2 cellular contexts compared by ENCODE assay signal in genomic region chr4:173494013-173494970, GRCh38.
TF ChIP-seq lines count a peak whose summit lies in the region.

No MANE protein-coding gene starts in this region.

TF ChIP-seq in IMR-90, 13 proteins besides CTCF, POLR2A, EP300 and RAD21:
- TF ChIP-seq CHD1 (IDR thresholded peaks at IDR 0.05; ENCODE audit: low read depth, low read length) (no peak), SMC3 (IDR thresholded peaks at IDR 0.05; ENCODE audit: low read depth, low read length) (peak; percentile 71)

TF ChIP-seq in K562, 482 proteins besides CTCF, POLR2A, EP300 and RAD21:
- TF ChIP-seq POLR2B (IDR thresholded peaks at IDR 0.05; ENCODE audit: low read depth, partially characterized antibody) (no peak), RCOR1 (IDR thresholded peaks at IDR 0.05; ENCODE audit: borderline replicate concordance in 1 of 2, low read depth in 2 of 2, low read length in 2 of 2) (peak in 1 of 2 experiments; percentile 26; a peak in 1 of 4 replicates), SMC3 (conservative IDR thresholded peaks at IDR 0.05; ENCODE audit: insufficient read depth, low read depth, low read length) (peak; percentile 79), ZNF764 (CRISPR knock-in tag; IDR thresholded peaks at IDR 0.05; ENCODE audit: low read depth) (no peak), MAFF (IDR thresholded peaks at IDR 0.05; ENCODE audit: low read length) (no peak), NCOA4 (IDR thresholded peaks at IDR 0.05; ENCODE audit: partially characterized antibody) (no peak), ZNF165 (CRISPR knock-in tag; IDR thresholded peaks at IDR 0.05; ENCODE audit: borderline replicate concordance) (no peak), DEAF1 (CRISPR knock-in tag; IDR thresholded peaks at IDR 0.05) (peak; percentile 67), ILF3 (IDR thresholded peaks at IDR 0.05; ENCODE audit: borderline replicate concordance) (no peak), XRCC5 (IDR thresholded peaks at IDR 0.05; ENCODE audit: low read depth, low read length) (0 out of 2 replicates have a peak, but pooled peaks have one; percentile 28), MAZ (CRISPR knock-in tag; conservative IDR thresholded peaks at IDR 0.05 in 1 of 2, IDR thresholded peaks at IDR 0.05 in 1 of 2) (0 out of 4 replicates have a peak, but pooled peaks of 1 of the 2 experiments have one; percentile 19), PTRF (tag; IDR thresholded peaks at IDR 0.05) (no peak), MGA (IDR thresholded peaks at IDR 0.05) (peak; percentile 44), CXXC5 (CRISPR knock-in tag; IDR thresholded peaks at IDR 0.05) (0 out of 2 replicates have a peak, but pooled peaks have one; percentile 15), SOX6 (IDR thresholded peaks at IDR 0.05) (0 out of 2 replicates have a peak, but pooled peaks have one; percentile 18), ARID2 (IDR thresholded peaks at IDR 0.05) (peak; percentile 29; the same call in 1 of the 2 replicates), GTF2E2 (tag; IDR thresholded peaks at IDR 0.05) (no peak), TBL1XR1 (IDR thresholded peaks at IDR 0.05; ENCODE audit: low read length in 2 of 2) (no peak), LCOR (CRISPR knock-in tag; IDR thresholded peaks at IDR 0.05) (no peak), CGGBP1 (CRISPR knock-in tag; IDR thresholded peaks at IDR 0.05) (no peak), L3MBTL2 (IDR thresholded peaks at IDR 0.05) (0 out of 2 replicates have a peak, but pooled peaks have one; percentile 34), ZNF12 (CRISPR knock-in tag; IDR thresholded peaks at IDR 0.05) (no peak), ZNF277 (CRISPR knock-in tag; IDR thresholded peaks at IDR 0.05; ENCODE audit: borderline replicate concordance) (no peak), CC2D1A (IDR thresholded peaks at IDR 0.05) (0 out of 2 replicates have a peak, but pooled peaks have one; percentile 37), DMBX1 (CRISPR knock-in tag; IDR thresholded peaks at IDR 0.05; ENCODE audit: borderline replicate concordance) (no peak), GTF2F1 (IDR thresholded peaks at IDR 0.05; ENCODE audit: low read depth, low read length) (no peak), STAT6 (CRISPR knock-in tag; IDR thresholded peaks at IDR 0.05) (no peak), KLF6 (CRISPR knock-in tag; IDR thresholded peaks at IDR 0.05; ENCODE audit: borderline replicate concordance) (no peak), STAG1 (CRISPR knock-in tag; IDR thresholded peaks at IDR 0.05; ENCODE audit: borderline replicate concordance) (peak; percentile 66), FOXK2 (conservative IDR thresholded peaks at IDR 0.05 in 1 of 2, IDR thresholded peaks at IDR 0.05 in 1 of 2; ENCODE audit: low read depth in 2 of 2) (peak in 1 of 2 experiments; percentile 35; a peak in 1 of 4 replicates), IRF1 (CRISPR knock-in tag; IDR thresholded peaks at IDR 0.05; ENCODE audit: borderline replicate concordance) (no peak), ZNF511 (CRISPR knock-in tag; IDR thresholded peaks at IDR 0.05) (no peak), ZNF57 (CRISPR knock-in tag; IDR thresholded peaks at IDR 0.05) (no peak)
